In genomic region chr12:82870825-82871377, GRCh38 we compare ENCODE assay signal across 18 cellular contexts.
A peak's percentile ranks its signal among the peaks of the same experiment; 100 is the strongest.
DNase-seq lines count a peak whose midpoint lies in the region; ATAC-seq and TF ChIP-seq lines count a peak whose summit lies in the region.
"Had no signal": no experiment of that assay in that cellular context is flagged by ENCODE, and none has a peak within 500 bp of the region (broad histone marks: within the 10 kb centered on the region; RNA-seq: fewer than 3 reads in every experiment).

No MANE protein-coding gene starts in this region.

- no peaks in the 10 kb centered on the region for H3K79me2 ChIP-seq in smooth muscle cell (ENCODE audit: low read depth)

- H3K36me3 ChIP-seq in smooth muscle cell (ENCODE audit: low read depth), result no peaks in the 10 kb centered on the region
- H3K36me3 ChIP-seq: thyroid gland had no signal

- no peak overlapping the region for H3K27ac Mint-ChIP-seq in CD4-positive, alpha-beta T cell
- H3K27ac Mint-ChIP-seq: activated T-cell treated with anti-CD3 and anti-CD28 coated beads, Interleukin-2, amount 50 U/mL, for 24 hours; natural killer cell had no signal

- peak overlapping the region; percentile 49 for H2AFZ ChIP-seq in smooth muscle cell (ENCODE audit: low read depth)

- H3F3A ChIP-seq in smooth muscle cell (ENCODE audit: low read depth), result peaks cover 10% of the 10 kb centered on the region

- no peaks in the 10 kb centered on the region for H3K9me3 ChIP-seq in smooth muscle cell (replicated peaks; ENCODE audit: low read depth)
- H3K9me3 ChIP-seq in CD4-positive, alpha-beta T cell (ENCODE audit: control insufficient read depth, low read length), result no peaks in the 10 kb centered on the region
- H3K9me3 ChIP-seq: thyroid gland had no signal

- H3K4me2 ChIP-seq in smooth muscle cell, result no peak overlapping the region

- intact Hi-C loops in CD4-positive, alpha-beta T cell (cut with DNase I, micrococcal nuclease), result no loop called here

- TF ChIP-seq CTCF in smooth muscle cell (IDR thresholded peaks at IDR 0.05; ENCODE audit: borderline replicate concordance, insufficient read depth, poor library complexity, severe bottlenecking), result no peak
- no peak for TF ChIP-seq CTCF in CD4-positive, alpha-beta T cell (IDR thresholded peaks at IDR 0.05)

- H3K9ac ChIP-seq in smooth muscle cell (ENCODE audit: low read depth), result no peak overlapping the region

- H3K27me3 ChIP-seq in smooth muscle cell (ENCODE audit: low read depth), result no peaks in the 10 kb centered on the region
- no peaks in the 10 kb centered on the region for H3K27me3 ChIP-seq in CD4-positive, alpha-beta T cell (ENCODE audit: control insufficient read depth, insufficient read depth, low read length)
- H3K27me3 ChIP-seq: thyroid gland had no signal

- POLR2A ChIA-PET in CD4-positive, alpha-beta T cell (lab: Charles Lee), result no interaction called here

- H3K4me1 Mint-ChIP-seq in CD4-positive, alpha-beta T cell (ENCODE audit: low read depth), result no peaks in the 10 kb centered on the region
- H3K4me1 Mint-ChIP-seq: natural killer cell had no signal

- H4K20me1 ChIP-seq in smooth muscle cell (ENCODE audit: low read depth), result no peaks in the 10 kb centered on the region

- no peak overlapping the region for H3K4me3 Mint-ChIP-seq in CD4-positive, alpha-beta T cell
- H3K4me3 Mint-ChIP-seq: activated T-cell treated with anti-CD3 and anti-CD28 coated beads, Interleukin-2, amount 50 U/mL, for 24 hours; natural killer cell had no signal

- H3K9me3 Mint-ChIP-seq in CD4-positive, alpha-beta T cell, result no peaks in the 10 kb centered on the region
- H3K9me3 Mint-ChIP-seq: activated T-cell treated with anti-CD3 and anti-CD28 coated beads, Interleukin-2, amount 50 U/mL, for 24 hours had no signal

- DNase-seq in NCI-H2171 treated with DMSO at 0.1 percent for 48 hours (lab: John Stamatoyannopoulos, UW) (peak; percentile 20), NCI-H2171 (lab: John Stamatoyannopoulos, UW) (no peak), NAMALWA (ENCODE audit: low spot score) (peak; percentile 64), smooth muscle cell (lab: John Stamatoyannopoulos, UW; ENCODE audit: unreplicated experiment) (no peak), cortex of kidney (lab: John Stamatoyannopoulos, UW) (no peak)
- DNase-seq in CD4-positive, alpha-beta T cell, result no peak
- DNase-seq: activated T-cell treated with anti-CD3 and anti-CD28 coated beads, Interleukin-2, amount 50 U/mL, for 24 hours; amygdala; effector memory CD4-positive, alpha-beta T cell; left cardiac atrium; natural killer cell; NCI-H345; Right ventricle myocardium superior; thyroid gland had no signal

- H3K27ac ChIP-seq in smooth muscle cell (ENCODE audit: low read depth), result no peak overlapping the region
- H3K27ac ChIP-seq in CD4-positive, alpha-beta T cell (ENCODE audit: low read depth, low read length), result no peak overlapping the region
- H3K27ac ChIP-seq: 22Rv1, thyroid gland, VCaP had no signal

- H3K4me1 ChIP-seq in smooth muscle cell (ENCODE audit: low read depth), result peaks cover 32% of the 10 kb centered on the region

- no peaks in the 10 kb centered on the region for H3K36me3 Mint-ChIP-seq in CD4-positive, alpha-beta T cell (ENCODE audit: low read depth)
- H3K36me3 Mint-ChIP-seq: natural killer cell had no signal

- ATAC-seq in HG02588 (IDR thresholded peaks at IDR 0.05; ENCODE audit: unreplicated experiment), result peak; percentile 80
- ATAC-seq in HG03108 (IDR thresholded peaks at IDR 0.05; ENCODE audit: unreplicated experiment), result no peak
- no peak for ATAC-seq in CD4-positive, alpha-beta T cell (ENCODE audit: poor library complexity)
- ATAC-seq: left cardiac atrium had no signal

- H3K27me3 Mint-ChIP-seq in CD4-positive, alpha-beta T cell, result no peaks in the 10 kb centered on the region
- H3K27me3 Mint-ChIP-seq: activated T-cell treated with anti-CD3 and anti-CD28 coated beads, Interleukin-2, amount 50 U/mL, for 24 hours had no signal

- no peak overlapping the region for H3K4me3 ChIP-seq in smooth muscle cell
- H3K4me3 ChIP-seq: thyroid gland had no signal

- CTCF ChIA-PET in CD4-positive, alpha-beta T cell (lab: Charles Lee), result no interaction called here

Comparison
In these comparisons a context has a peak if more than half of its experiments do, and no peak if none do; other contexts are left out.
1. DNase-seq: peak in NCI-H2171 treated with DMSO at 0.1 percent for 48 hours (single experiment) and NAMALWA (single experiment); none in NCI-H2171 (single experiment), smooth muscle cell (single experiment), cortex of kidney (single experiment) and CD4-positive, alpha-beta T cell (0 of 10).